1 cellular context compared by ENCODE assay signal in the genomic region with DNA sequence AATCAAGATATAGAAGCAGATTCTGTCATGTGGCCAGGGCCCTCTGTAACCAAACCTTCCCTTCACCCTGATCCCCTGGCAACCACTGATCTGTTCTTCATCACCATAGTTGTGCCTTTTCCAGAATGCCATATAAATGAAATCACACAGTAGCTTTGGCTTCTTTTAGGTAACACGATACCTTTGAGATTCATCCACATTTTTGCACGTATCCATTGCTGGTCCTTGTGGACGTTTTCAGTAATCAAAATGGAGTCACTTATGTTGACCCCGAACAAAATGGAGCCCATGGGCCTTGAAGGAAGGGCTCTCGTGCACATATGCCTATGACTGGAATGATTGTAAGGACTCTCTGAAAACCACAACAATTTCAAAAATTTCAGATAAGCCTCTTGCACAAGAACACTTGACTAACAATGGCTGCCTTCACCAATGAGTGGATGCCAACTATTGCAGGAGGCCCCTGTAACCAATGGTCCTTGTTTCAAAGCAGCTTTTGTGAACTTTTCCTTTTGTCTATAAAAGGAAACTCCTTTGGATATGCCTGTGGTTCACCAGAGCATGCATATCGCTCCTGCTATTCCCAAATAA.
A peak's percentile ranks its signal among the peaks of the same experiment; 100 is the strongest.
TF ChIP-seq lines count a peak whose summit lies in the region.

No MANE protein-coding gene starts in this region.

TF ChIP-seq in SK-N-SH, 30 proteins besides CTCF, POLR2A, EP300 and RAD21 (continued from another document):
- TF ChIP-seq, protein P1, sequence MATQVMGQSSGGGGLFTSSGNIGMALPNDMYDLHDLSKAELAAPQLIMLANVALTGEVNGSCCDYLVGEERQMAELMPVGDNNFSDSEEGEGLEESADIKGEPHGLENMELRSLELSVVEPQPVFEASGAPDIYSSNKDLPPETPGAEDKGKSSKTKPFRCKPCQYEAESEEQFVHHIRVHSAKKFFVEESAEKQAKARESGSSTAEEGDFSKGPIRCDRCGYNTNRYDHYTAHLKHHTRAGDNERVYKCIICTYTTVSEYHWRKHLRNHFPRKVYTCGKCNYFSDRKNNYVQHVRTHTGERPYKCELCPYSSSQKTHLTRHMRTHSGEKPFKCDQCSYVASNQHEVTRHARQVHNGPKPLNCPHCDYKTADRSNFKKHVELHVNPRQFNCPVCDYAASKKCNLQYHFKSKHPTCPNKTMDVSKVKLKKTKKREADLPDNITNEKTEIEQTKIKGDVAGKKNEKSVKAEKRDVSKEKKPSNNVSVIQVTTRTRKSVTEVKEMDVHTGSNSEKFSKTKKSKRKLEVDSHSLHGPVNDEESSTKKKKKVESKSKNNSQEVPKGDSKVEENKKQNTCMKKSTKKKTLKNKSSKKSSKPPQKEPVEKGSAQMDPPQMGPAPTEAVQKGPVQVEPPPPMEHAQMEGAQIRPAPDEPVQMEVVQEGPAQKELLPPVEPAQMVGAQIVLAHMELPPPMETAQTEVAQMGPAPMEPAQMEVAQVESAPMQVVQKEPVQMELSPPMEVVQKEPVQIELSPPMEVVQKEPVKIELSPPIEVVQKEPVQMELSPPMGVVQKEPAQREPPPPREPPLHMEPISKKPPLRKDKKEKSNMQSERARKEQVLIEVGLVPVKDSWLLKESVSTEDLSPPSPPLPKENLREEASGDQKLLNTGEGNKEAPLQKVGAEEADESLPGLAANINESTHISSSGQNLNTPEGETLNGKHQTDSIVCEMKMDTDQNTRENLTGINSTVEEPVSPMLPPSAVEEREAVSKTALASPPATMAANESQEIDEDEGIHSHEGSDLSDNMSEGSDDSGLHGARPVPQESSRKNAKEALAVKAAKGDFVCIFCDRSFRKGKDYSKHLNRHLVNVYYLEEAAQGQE (IDR thresholded peaks at IDR 0.05; ENCODE audit: low read depth, low read length) = no peak
- TF ChIP-seq GABPA (IDR thresholded peaks at IDR 0.05; ENCODE audit: low read depth) (no peak), RFX5 (IDR thresholded peaks at IDR 0.05; ENCODE audit: low read length) (no peak), SMC3 (IDR thresholded peaks at IDR 0.05; ENCODE audit: low read depth, low read length) (no peak), GATA2 (CRISPR knock-in tag; IDR thresholded peaks at IDR 0.05) (no peak), TEAD4 (IDR thresholded peaks at IDR 0.05; ENCODE audit: borderline replicate concordance, insufficient read depth) (peak; percentile 81), MXI1 (IDR thresholded peaks at IDR 0.05; ENCODE audit: low read depth, low read length) (no peak)
- TF ChIP-seq, protein P2, sequence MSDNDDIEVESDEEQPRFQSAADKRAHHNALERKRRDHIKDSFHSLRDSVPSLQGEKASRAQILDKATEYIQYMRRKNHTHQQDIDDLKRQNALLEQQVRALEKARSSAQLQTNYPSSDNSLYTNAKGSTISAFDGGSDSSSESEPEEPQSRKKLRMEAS (IDR thresholded peaks at IDR 0.05; ENCODE audit: low read depth) = no peak
- TF ChIP-seq, protein P3, sequence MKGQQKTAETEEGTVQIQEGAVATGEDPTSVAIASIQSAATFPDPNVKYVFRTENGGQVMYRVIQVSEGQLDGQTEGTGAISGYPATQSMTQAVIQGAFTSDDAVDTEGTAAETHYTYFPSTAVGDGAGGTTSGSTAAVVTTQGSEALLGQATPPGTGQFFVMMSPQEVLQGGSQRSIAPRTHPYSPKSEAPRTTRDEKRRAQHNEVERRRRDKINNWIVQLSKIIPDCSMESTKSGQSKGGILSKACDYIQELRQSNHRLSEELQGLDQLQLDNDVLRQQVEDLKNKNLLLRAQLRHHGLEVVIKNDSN (IDR thresholded peaks at IDR 0.05; ENCODE audit: borderline replicate concordance, low read depth) = peak; percentile 18; the same call in 1 of the 2 replicates
